In genomic region chr16:80509872-80510271, GRCh38 we compare ENCODE assay signal across 11 cellular contexts. TPM values are rescaled to one million over a fixed set of nuclear protein-coding genes. Genes with fewer than 3 reads are reported as not detected.
"Had no signal": no experiment of that assay in that cellular context is flagged by ENCODE, and none has a peak within 500 bp of the region (broad histone marks: within the 10 kb centered on the region; RNA-seq: fewer than 3 reads in every experiment).

No MANE protein-coding gene starts in this region.

- H3K36me3 ChIP-seq: gastroesophageal sphincter, thoracic aorta had no signal

- H3K4me1 ChIP-seq: gastroesophageal sphincter, parathyroid adenoma had no signal

- H3K27ac ChIP-seq: gastroesophageal sphincter, parathyroid adenoma, thoracic aorta had no signal

- ATAC-seq: gastroesophageal sphincter, left lobe of liver had no signal

- DNase-seq: activated CD4-positive, alpha-beta T cell treated with anti-CD3 and anti-CD28 coated beads for 4 hours; activated gamma-delta T cell treated with Interleukin-2 at 50 U/mL for 16 hours; amniotic stem cell; caudate nucleus; naive B cell; stimulated activated CD4-positive, alpha-beta T cell treated with anti-CD3 and anti-CD28 coated beads, Interleukin-1b, Interleukin-23, amount 100 ng/mL, for 48 hours had no signal

- H3K9ac ChIP-seq: parathyroid adenoma had no signal

- H3K9me3 Mint-ChIP-seq: naive B cell had no signal

- H3K4me1 Mint-ChIP-seq: naive B cell had no signal

- H3K27ac Mint-ChIP-seq: activated naive CD8-positive, alpha-beta T cell; naive B cell had no signal

- H3K4me3 ChIP-seq: gastroesophageal sphincter, thoracic aorta had no signal

- H3K9me3 ChIP-seq: gastroesophageal sphincter, thoracic aorta had no signal

- H3K4me3 Mint-ChIP-seq: activated naive CD8-positive, alpha-beta T cell had no signal

- H3K36me3 Mint-ChIP-seq: activated naive CD8-positive, alpha-beta T cell; naive B cell had no signal

RNA-seq across cellular contexts. Expression of gene DYNLRB2, which starts 30.9 kb away (rescaled TPM):
- total RNA-seq: left lobe of liver, thoracic aorta had no signal
